7 cellular contexts compared by ENCODE assay signal in genomic region chr9:129620669-129621295, GRCh38. TPM values are rescaled to one million over a fixed set of nuclear protein-coding genes. Genes with fewer than 3 reads are reported as not detected.
DNase-seq lines count a peak whose midpoint lies in the region; ATAC-seq and TF ChIP-seq lines count a peak whose summit lies in the region.

Gene C9orf50 (minus strand): TSS chr9:129621101. CDS start chr9:129620574, 527 bp downstream.

- peak within 1 kb of the TSS; percentile 29 for H3K4me3 Mint-ChIP-seq in stimulated activated effector memory CD8-positive, alpha-beta T cell treated with anti-CD3 and anti-CD28 coated beads, Interleukin-12 subunit alpha, Interleukin-12 subunit beta, amount 100 ng/mL, for 72 hours

- no peak within 1 kb of the TSS for H3K27ac Mint-ChIP-seq in stimulated activated effector memory CD8-positive, alpha-beta T cell treated with anti-CD3 and anti-CD28 coated beads, Interleukin-12 subunit alpha, Interleukin-12 subunit beta, amount 100 ng/mL, for 72 hours
- H3K27ac Mint-ChIP-seq in activated naive CD4-positive, alpha-beta T cell treated with anti-CD3 and anti-CD28 coated beads, Interleukin-2, amount 50 U/mL, for 72 hours: no peak within 1 kb of the TSS

- no peak for ATAC-seq in stimulated activated effector memory CD8-positive, alpha-beta T cell treated with anti-CD3 and anti-CD28 coated beads, Interleukin-12 subunit alpha, Interleukin-12 subunit beta, amount 100 ng/mL, for 72 hours
- no peak for ATAC-seq in activated naive CD4-positive, alpha-beta T cell treated with anti-CD3 and anti-CD28 coated beads, Interleukin-2, amount 50 U/mL, for 72 hours
- ATAC-seq in omental fat pad (ENCODE audit: low FRiP score): no peak

- no peaks in the 10 kb centered on the region for H3K36me3 ChIP-seq in HUES6 (ENCODE audit: control insufficient read depth, insufficient read depth, low read length)
- H3K36me3 ChIP-seq in SJSA1: no peaks in the 10 kb centered on the region
- no peaks in the 10 kb centered on the region for H3K36me3 ChIP-seq in iPS-18a (ENCODE audit: control insufficient read depth, low read depth, low read length)

- DNase-seq in SJSA1 (ENCODE audit: low read depth in 1 of 2, low spot score in 2 of 2) (no peak), omental fat pad (ENCODE audit: low spot score) (no peak), GM13977 (ENCODE audit: low spot score) (no peak)
- no peak for DNase-seq in stimulated activated effector memory CD8-positive, alpha-beta T cell treated with anti-CD3 and anti-CD28 coated beads, Interleukin-12 subunit alpha, Interleukin-12 subunit beta, amount 100 ng/mL, for 72 hours (ENCODE audit: low spot score in 2 of 2)
- DNase-seq in activated naive CD4-positive, alpha-beta T cell treated with anti-CD3 and anti-CD28 coated beads, Interleukin-2, amount 50 U/mL, for 72 hours (ENCODE audit: low spot score in 2 of 2): no peak

- peaks cover 9% of the 10 kb centered on the region for H3K36me3 Mint-ChIP-seq in stimulated activated effector memory CD8-positive, alpha-beta T cell treated with anti-CD3 and anti-CD28 coated beads, Interleukin-12 subunit alpha, Interleukin-12 subunit beta, amount 100 ng/mL, for 72 hours
- H3K36me3 Mint-ChIP-seq in activated naive CD4-positive, alpha-beta T cell treated with anti-CD3 and anti-CD28 coated beads, Interleukin-2, amount 50 U/mL, for 72 hours: no peaks in the 10 kb centered on the region

- peaks cover 18% of the 10 kb centered on the region for H3K4me1 Mint-ChIP-seq in stimulated activated effector memory CD8-positive, alpha-beta T cell treated with anti-CD3 and anti-CD28 coated beads, Interleukin-12 subunit alpha, Interleukin-12 subunit beta, amount 100 ng/mL, for 72 hours

- H3K27ac ChIP-seq in HUES6 (ENCODE audit: low read depth, low read length) (no peak within 1 kb of the TSS), SJSA1 (no peak within 1 kb of the TSS), iPS-18a (ENCODE audit: low read length) (no peak within 1 kb of the TSS)

- H3K4me1 ChIP-seq in HUES6 (ENCODE audit: control insufficient read depth, insufficient read depth, low read length) (peaks cover 11% of the 10 kb centered on the region), SJSA1 (replicated peaks) (peaks cover 16% of the 10 kb centered on the region), iPS-18a (ENCODE audit: control insufficient read depth, low read depth, low read length) (no peaks in the 10 kb centered on the region)

- in situ Hi-C loops in GM13977 (cut with MboI; ENCODE audit: low pct_unique_long_range_greater_than_20kb, low sequenced_read_pairs, unreplicated experiment): no loop called here

- TF ChIP-seq CTCF in omental fat pad (IDR thresholded peaks at IDR 0.05): no peak
- no peak for TF ChIP-seq CTCF in GM13977 (IDR thresholded peaks at IDR 0.05; ENCODE audit: extremely low read depth, insufficient read depth, missing control alignments)

- peaks cover 32% of the 10 kb centered on the region for H3K27me3 ChIP-seq in HUES6 (ENCODE audit: control insufficient read depth, insufficient read depth, low read length)
- H3K27me3 ChIP-seq in SJSA1 (replicated peaks): no peaks in the 10 kb centered on the region
- H3K27me3 ChIP-seq in iPS-18a (ENCODE audit: control insufficient read depth, insufficient read depth, low read length): peaks cover 35% of the 10 kb centered on the region

- H3K9me3 ChIP-seq in HUES6 (ENCODE audit: control insufficient read depth, insufficient read depth, low read depth, low read length): no peaks in the 10 kb centered on the region
- H3K9me3 ChIP-seq in SJSA1 (replicated peaks): no peaks in the 10 kb centered on the region; the same call in 1 of the 2 replicates
- H3K9me3 ChIP-seq in iPS-18a (ENCODE audit: control insufficient read depth, low read depth, low read length): no peaks in the 10 kb centered on the region

- H3K9me3 Mint-ChIP-seq in stimulated activated effector memory CD8-positive, alpha-beta T cell treated with anti-CD3 and anti-CD28 coated beads, Interleukin-12 subunit alpha, Interleukin-12 subunit beta, amount 100 ng/mL, for 72 hours: no peaks in the 10 kb centered on the region
- H3K9me3 Mint-ChIP-seq in activated naive CD4-positive, alpha-beta T cell treated with anti-CD3 and anti-CD28 coated beads, Interleukin-2, amount 50 U/mL, for 72 hours: no peaks in the 10 kb centered on the region

- H3K4me3 ChIP-seq in HUES6 (ENCODE audit: low read depth, low read length) (peak within 1 kb of the TSS; percentile 55), SJSA1 (peak within 1 kb of the TSS; percentile 52), iPS-18a (ENCODE audit: low read length) (peak within 1 kb of the TSS; percentile 48)

- H3K9ac ChIP-seq in HUES6 (ENCODE audit: low read length): peak within 1 kb of the TSS; percentile 30
- no peak within 1 kb of the TSS for H3K9ac ChIP-seq in iPS-18a (ENCODE audit: low read length)

RNA-seq across cellular contexts. Expression of gene C9orf50, which starts in this region (rescaled TPM):
- not detected in 2 replicates for total RNA-seq in SJSA1 (2014; rRNA removed; shearing (Covaris generic))
- total RNA-seq in activated naive CD4-positive, alpha-beta T cell treated with anti-CD3 and anti-CD28 coated beads, Interleukin-2, amount 50 U/mL, for 72 hours: under 1 TPM in 1 of 2 donors, not detected in 1; 0.41 TPM
- total RNA-seq in omental fat pad: not detected
